Comparison of ENCODE assay signal across 8 cellular contexts in genomic region chr13:24270639-24271131, GRCh38. TPM values are rescaled to one million over a fixed set of nuclear protein-coding genes. Genes with fewer than 3 reads are reported as not detected.
DNase-seq lines count a peak whose midpoint lies in the region; ATAC-seq and TF ChIP-seq lines count a peak whose summit lies in the region.

No MANE protein-coding gene starts in this region.

- no peaks in the 10 kb centered on the region for H3K27me3 Mint-ChIP-seq in IgD-negative memory B cell
- H3K27me3 Mint-ChIP-seq in activated CD4-positive, alpha-beta memory T cell treated with anti-CD3 and anti-CD28 coated beads, Interleukin-2, amount 10 ng/mL, durations not matched to agents 7 days and 5 days, result peaks cover 2% of the 10 kb centered on the region

- TF ChIP-seq CTCF in epithelial cell of proximal tubule (conservative IDR thresholded peaks at IDR 0.05; ENCODE audit: low read depth, low read length) (peak; percentile 5), tibial nerve (IDR thresholded peaks at IDR 0.05) (peak in 4 of 5 experiments; percentile 67 to 100 (median 89))

- H3K36me3 ChIP-seq in tibial nerve, result no peaks in the 10 kb centered on the region

- H3K9me3 ChIP-seq in tibial nerve, result no peaks in the 10 kb centered on the region

- POLR2A ChIA-PET in activated CD4-positive, alpha-beta memory T cell treated with anti-CD3 and anti-CD28 coated beads, Interleukin-2, amount 10 ng/mL, durations not matched to agents 7 days and 5 days (lab: Charles Lee), result interaction anchor here (0.6 to 16.0 kb wide), 11 partner anchors 11 to 895 kb away, joined by 3 to 715 read pairs (median 3); no protein-coding TSS in a partner anchor

- H3K4me1 ChIP-seq in tibial nerve, result peaks cover 4 to 72% (median 49%) of the 10 kb centered on the region in 4 donors

- H3K27ac Mint-ChIP-seq in IgD-negative memory B cell, result peak overlapping the region; percentile 95 to 99 (median 97)
- peak overlapping the region; percentile 97 for H3K27ac Mint-ChIP-seq in activated CD4-positive, alpha-beta memory T cell treated with anti-CD3 and anti-CD28 coated beads, Interleukin-2, amount 10 ng/mL, durations not matched to agents 7 days and 5 days

- H3K27me3 ChIP-seq in tibial nerve, result no peaks in the 10 kb centered on the region

- DNase-seq in ELR (ENCODE audit: low read depth), result peak; percentile 46
- DNase-seq in activated CD4-positive, alpha-beta memory T cell treated with anti-CD3 and anti-CD28 coated beads, Interleukin-2, amount 10 ng/mL, durations not matched to agents 7 days and 5 days, result peak; percentile 73
- DNase-seq in epithelial cell of proximal tubule (ENCODE audit: low read depth), result no peak
- DNase-seq in myocyte (ENCODE audit: low read depth), result peak; percentile 87
- peak; percentile 35 to 49 for DNase-seq in tibial nerve (ENCODE audit: low spot score in 2 of 2)
- DNase-seq in NCI-H748 treated with DMSO at 0.1 percent for 48 hours (lab: John Stamatoyannopoulos, UW), result no peak

- peaks cover 44 to 52% (median 44%) of the 10 kb centered on the region in 3 donors for H3K4me1 Mint-ChIP-seq in IgD-negative memory B cell
- peaks cover 92% of the 10 kb centered on the region for H3K4me1 Mint-ChIP-seq in activated CD4-positive, alpha-beta memory T cell treated with anti-CD3 and anti-CD28 coated beads, Interleukin-2, amount 10 ng/mL, durations not matched to agents 7 days and 5 days

- CTCF ChIA-PET in activated CD4-positive, alpha-beta memory T cell treated with anti-CD3 and anti-CD28 coated beads, Interleukin-2, amount 10 ng/mL, durations not matched to agents 7 days and 5 days (lab: Charles Lee), result interaction anchor here (0.9 to 3.4 kb wide), 6 partner anchors 9 to 381 kb away, joined by 3 to 31 read pairs (median 6); no protein-coding TSS in a partner anchor

- H3K36me3 Mint-ChIP-seq in IgD-negative memory B cell, result no peaks in the 10 kb centered on the region
- peaks cover 48% of the 10 kb centered on the region for H3K36me3 Mint-ChIP-seq in activated CD4-positive, alpha-beta memory T cell treated with anti-CD3 and anti-CD28 coated beads, Interleukin-2, amount 10 ng/mL, durations not matched to agents 7 days and 5 days (ENCODE audit: low read depth)

- TF ChIP-seq EP300 in tibial nerve (IDR thresholded peaks at IDR 0.05), result peak in 1 of 2 donors; percentile 72

- H3K4me3 Mint-ChIP-seq in IgD-negative memory B cell, result peak overlapping the region; percentile 87 to 98 (median 91)
- peak overlapping the region; percentile 86 for H3K4me3 Mint-ChIP-seq in activated CD4-positive, alpha-beta memory T cell treated with anti-CD3 and anti-CD28 coated beads, Interleukin-2, amount 10 ng/mL, durations not matched to agents 7 days and 5 days

- H3K4me3 ChIP-seq in epithelial cell of proximal tubule (ENCODE audit: low read depth, low read length), result peak overlapping the region; percentile 44
- peak overlapping the region; percentile 5 to 50 (median 28) for H3K4me3 ChIP-seq in tibial nerve

- ATAC-seq in GM21528 (IDR thresholded peaks at IDR 0.05; ENCODE audit: low FRiP score, unreplicated experiment), result peak; percentile 55

- WGBS in tibial nerve, 2 donors, result 3 to 9% methylated on average over 10 of the region's 10 CpGs

- H3K9me3 Mint-ChIP-seq in IgD-negative memory B cell, result no peaks in the 10 kb centered on the region
- no peaks in the 10 kb centered on the region for H3K9me3 Mint-ChIP-seq in activated CD4-positive, alpha-beta memory T cell treated with anti-CD3 and anti-CD28 coated beads, Interleukin-2, amount 10 ng/mL, durations not matched to agents 7 days and 5 days

- TF ChIP-seq POLR2A in tibial nerve (IDR thresholded peaks at IDR 0.05), result peak in 1 of 2 donors; percentile 42

- H3K27ac ChIP-seq in tibial nerve, result peak overlapping the region; percentile 62 to 94 (median 86)

RNA-seq across cellular contexts. Expression of gene C1QTNF9, which starts 38.7 kb away (rescaled TPM):
- polyA plus RNA-seq in IgD-negative memory B cell, result not detected
- total RNA-seq in activated CD4-positive, alpha-beta memory T cell treated with anti-CD3 and anti-CD28 coated beads, Interleukin-2, amount 10 ng/mL, durations not matched to agents 7 days and 5 days, result not detected
- total RNA-seq in epithelial cell of proximal tubule (not detected in 2 replicates), myocyte (not detected in 2 replicates), tibial nerve (1 to 10 TPM in 1 of 4 donors, under 1 TPM in 1, not detected in 2; 0.63 to 5.9 TPM)
- not detected for polyA plus RNA-seq in myocyte (2012)

Comparison
In these comparisons a context has a peak if more than half of its experiments do, and no peak if none do; other contexts are left out.
1. DNase-seq: peak in ELR (single experiment), activated CD4-positive, alpha-beta memory T cell treated with anti-CD3 and anti-CD28 coated beads, Interleukin-2, amount 10 ng/mL, durations not matched to agents 7 days and 5 days (single experiment), myocyte (single experiment) and tibial nerve (2 of 2); none in epithelial cell of proximal tubule (single experiment) and NCI-H748 treated with DMSO at 0.1 percent for 48 hours (single experiment).